In the genomic region with DNA sequence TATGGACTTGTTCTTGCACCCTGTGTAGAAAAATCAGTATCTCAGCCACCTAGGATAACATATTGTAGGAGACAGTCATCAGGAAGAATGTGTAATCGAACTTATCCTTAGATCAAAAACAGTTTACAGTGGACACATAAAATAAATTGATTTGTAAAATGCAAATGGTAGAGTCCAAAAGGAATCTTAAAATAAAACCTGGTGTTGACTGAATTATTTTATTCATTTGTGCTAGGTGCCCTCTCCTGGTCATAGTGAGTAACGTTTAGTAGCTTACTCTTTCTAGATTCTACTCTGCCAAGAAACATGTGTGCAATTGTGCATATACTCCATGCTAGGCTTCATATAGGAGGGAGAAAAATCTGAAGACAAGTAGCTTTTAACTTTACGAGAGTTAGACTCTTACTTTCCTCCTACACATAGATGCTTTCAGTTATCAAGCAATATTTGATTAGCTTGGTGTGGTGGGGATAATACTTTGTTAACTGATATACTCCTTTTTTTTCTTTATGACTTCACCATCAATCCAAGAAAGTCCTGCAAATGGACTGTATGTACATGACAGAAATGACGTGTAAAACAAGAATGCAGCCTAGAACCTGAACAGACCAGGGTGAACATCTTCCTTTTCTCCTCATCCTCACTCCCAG, we compare ENCODE assay signal across 9 cellular contexts. TPM values are rescaled to one million over a fixed set of nuclear protein-coding genes. Genes with fewer than 3 reads are reported as not detected.
A peak's percentile ranks its signal among the peaks of the same experiment; 100 is the strongest.
DNase-seq lines count a peak whose midpoint lies in the region; ATAC-seq and TF ChIP-seq lines count a peak whose summit lies in the region.
"Had no signal": no experiment of that assay in that cellular context is flagged by ENCODE, and none has a peak within 500 bp of the region (broad histone marks: within the 10 kb centered on the region; RNA-seq: fewer than 3 reads in every experiment).

No MANE protein-coding gene starts in this region.

- H3K4me3 ChIP-seq in HEK293 (ENCODE audit: low read depth, low read length), result no peak overlapping the region

- H3K27me3 Mint-ChIP-seq in MCF 10A (ENCODE audit: insufficient read depth, unreplicated experiment) (no peaks in the 10 kb centered on the region), mesothelial cell of epicardium (ENCODE audit: low read depth) (peaks cover 9% of the 10 kb centered on the region)

- H3K27ac ChIP-seq in HEK293 (ENCODE audit: extremely low read depth, low read depth, low read length), result no peak overlapping the region

- intact Hi-C loops in MCF 10A (cut with micrococcal nuclease), result loop anchor here (1.0 to 2.0 kb wide), 3 partner anchors 55 to 1285 kb away; no protein-coding TSS in a partner anchor

- TF ChIP-seq CTCF in HEK293 (tag by site-specific recombination; IDR thresholded peaks at IDR 0.05) (0 out of 2 replicates have a peak, but pooled peaks have one; percentile 10), MCF 10A (IDR thresholded peaks at IDR 0.05; ENCODE audit: unreplicated experiment) (peak; percentile 67), mesothelial cell of epicardium (IDR thresholded peaks at IDR 0.05; ENCODE audit: unreplicated experiment) (peak; percentile 56)

- H3K4me1 Mint-ChIP-seq in MCF 10A (ENCODE audit: insufficient read depth, unreplicated experiment), result peaks cover 19% of the 10 kb centered on the region
- no peaks in the 10 kb centered on the region for H3K4me1 Mint-ChIP-seq in mesothelial cell of epicardium
- H3K4me1 Mint-ChIP-seq: activated naive CD8-positive, alpha-beta T cell treated with anti-CD3 and anti-CD28 coated beads, Interleukin-2, amount 10 ng/mL, durations not matched to agents 7 days and 5 days had no signal

- no peak overlapping the region for H3K4me3 Mint-ChIP-seq in MCF 10A (ENCODE audit: unreplicated experiment)
- H3K4me3 Mint-ChIP-seq in mesothelial cell of epicardium, result no peak overlapping the region
- H3K4me3 Mint-ChIP-seq: activated naive CD8-positive, alpha-beta T cell treated with anti-CD3 and anti-CD28 coated beads, Interleukin-2, amount 10 ng/mL, durations not matched to agents 7 days and 5 days had no signal

- H3K36me3 Mint-ChIP-seq in MCF 10A (ENCODE audit: insufficient read depth, unreplicated experiment), result no peaks in the 10 kb centered on the region
- no peaks in the 10 kb centered on the region for H3K36me3 Mint-ChIP-seq in mesothelial cell of epicardium
- H3K36me3 Mint-ChIP-seq: activated naive CD8-positive, alpha-beta T cell treated with anti-CD3 and anti-CD28 coated beads, Interleukin-2, amount 10 ng/mL, durations not matched to agents 7 days and 5 days had no signal

- ATAC-seq in HG03045 (IDR thresholded peaks at IDR 0.05; ENCODE audit: unreplicated experiment), result no peak

- CTCF ChIA-PET in HEK293 (lab: Yijun Ruan, JAX) (interaction anchor here (0.6 to 2.1 kb wide), 21 partner anchors 9 to 1287 kb away, joined by 3 to 9 read pairs (median 5); a partner anchor contains a TSS), MCF 10A (lab: Yijun Ruan, JAX) (interaction anchor here (0.5 to 6.5 kb wide), 43 partner anchors 10 to 1697 kb away, joined by 3 to 129 read pairs (median 5); a partner anchor contains a TSS)

- H3K27ac Mint-ChIP-seq in MCF 10A (ENCODE audit: low read depth, unreplicated experiment), result peak overlapping the region; percentile 35
- H3K27ac Mint-ChIP-seq in mesothelial cell of epicardium, result no peak overlapping the region
- H3K27ac Mint-ChIP-seq: activated naive CD8-positive, alpha-beta T cell treated with anti-CD3 and anti-CD28 coated beads, Interleukin-2, amount 10 ng/mL, durations not matched to agents 7 days and 5 days had no signal

- H3K9me3 Mint-ChIP-seq in MCF 10A (ENCODE audit: unreplicated experiment) (no peaks in the 10 kb centered on the region), mesothelial cell of epicardium (no peaks in the 10 kb centered on the region)
- H3K9me3 Mint-ChIP-seq: activated naive CD8-positive, alpha-beta T cell treated with anti-CD3 and anti-CD28 coated beads, Interleukin-2, amount 10 ng/mL, durations not matched to agents 7 days and 5 days had no signal

- no peaks in the 10 kb centered on the region for H3K4me1 ChIP-seq in HEK293 (ENCODE audit: control insufficient read depth, insufficient read depth, low read length)

- H3K36me3 ChIP-seq in HEK293 (ENCODE audit: control insufficient read depth in 2 of 2, insufficient read depth in 1 of 2, low read length in 2 of 2), result no peaks in the 10 kb centered on the region

- DNase-seq in NCI-H1436 (lab: John Stamatoyannopoulos, UW), result peak; percentile 18
- no peak for DNase-seq in NCI-H1436 treated with DMSO at 0.1 percent for 48 hours (lab: John Stamatoyannopoulos, UW)
- peak; percentile 53 for DNase-seq in NCI-H2227 (lab: John Stamatoyannopoulos, UW; ENCODE audit: unreplicated experiment)
- DNase-seq in MCF 10A (ENCODE audit: unreplicated experiment), result peak; percentile 76
- no peak for DNase-seq in mesothelial cell of epicardium (ENCODE audit: low spot score in 2 of 2, unreplicated experiment in 2 of 2)
- DNase-seq in germinal center (ENCODE audit: low spot score), result no peak
- DNase-seq: activated naive CD8-positive, alpha-beta T cell treated with anti-CD3 and anti-CD28 coated beads, Interleukin-2, amount 10 ng/mL, durations not matched to agents 7 days and 5 days had no signal

- POLR2A ChIA-PET in HEK293 (lab: Yijun Ruan, JAX) (no interaction called here), MCF 10A (lab: Yijun Ruan, JAX) (interaction anchor here (0.6 to 4.0 kb wide), 14 partner anchors 8 to 139 kb away, joined by 3 to 32 read pairs (median 4); a partner anchor contains a TSS)

- H3K9me3 ChIP-seq in HEK293 (ENCODE audit: control insufficient read depth, insufficient read depth, low read depth, low read length), result no peaks in the 10 kb centered on the region

- BruUV-seq in MCF 10A (replicated peaks; lab: Mats Ljungman, UMichigan), result no TSS peak

TF ChIP-seq in HEK293, 187 proteins besides CTCF, POLR2A, EP300 and RAD21:
- no peak for TF ChIP-seq ZNF239 (tag by site-specific recombination; IDR thresholded peaks at IDR 0.05)
- peak; percentile 74 for TF ChIP-seq ZNF654 (tag by site-specific recombination; IDR thresholded peaks at IDR 0.05; ENCODE audit: low read depth)
- TF ChIP-seq, protein P1, sequence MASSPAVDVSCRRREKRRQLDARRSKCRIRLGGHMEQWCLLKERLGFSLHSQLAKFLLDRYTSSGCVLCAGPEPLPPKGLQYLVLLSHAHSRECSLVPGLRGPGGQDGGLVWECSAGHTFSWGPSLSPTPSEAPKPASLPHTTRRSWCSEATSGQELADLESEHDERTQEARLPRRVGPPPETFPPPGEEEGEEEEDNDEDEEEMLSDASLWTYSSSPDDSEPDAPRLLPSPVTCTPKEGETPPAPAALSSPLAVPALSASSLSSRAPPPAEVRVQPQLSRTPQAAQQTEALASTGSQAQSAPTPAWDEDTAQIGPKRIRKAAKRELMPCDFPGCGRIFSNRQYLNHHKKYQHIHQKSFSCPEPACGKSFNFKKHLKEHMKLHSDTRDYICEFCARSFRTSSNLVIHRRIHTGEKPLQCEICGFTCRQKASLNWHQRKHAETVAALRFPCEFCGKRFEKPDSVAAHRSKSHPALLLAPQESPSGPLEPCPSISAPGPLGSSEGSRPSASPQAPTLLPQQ (tag by site-specific recombination; IDR thresholded peaks at IDR 0.05), result no peak
- TF ChIP-seq MZF1 (tag by site-specific recombination; IDR thresholded peaks at IDR 0.05; ENCODE audit: borderline replicate concordance), result no peak
- TF ChIP-seq, protein P2, sequence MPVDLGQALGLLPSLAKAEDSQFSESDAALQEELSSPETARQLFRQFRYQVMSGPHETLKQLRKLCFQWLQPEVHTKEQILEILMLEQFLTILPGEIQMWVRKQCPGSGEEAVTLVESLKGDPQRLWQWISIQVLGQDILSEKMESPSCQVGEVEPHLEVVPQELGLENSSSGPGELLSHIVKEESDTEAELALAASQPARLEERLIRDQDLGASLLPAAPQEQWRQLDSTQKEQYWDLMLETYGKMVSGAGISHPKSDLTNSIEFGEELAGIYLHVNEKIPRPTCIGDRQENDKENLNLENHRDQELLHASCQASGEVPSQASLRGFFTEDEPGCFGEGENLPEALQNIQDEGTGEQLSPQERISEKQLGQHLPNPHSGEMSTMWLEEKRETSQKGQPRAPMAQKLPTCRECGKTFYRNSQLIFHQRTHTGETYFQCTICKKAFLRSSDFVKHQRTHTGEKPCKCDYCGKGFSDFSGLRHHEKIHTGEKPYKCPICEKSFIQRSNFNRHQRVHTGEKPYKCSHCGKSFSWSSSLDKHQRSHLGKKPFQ (tag by site-specific recombination; IDR thresholded peaks at IDR 0.05), result no peak
- TF ChIP-seq, protein P3, sequence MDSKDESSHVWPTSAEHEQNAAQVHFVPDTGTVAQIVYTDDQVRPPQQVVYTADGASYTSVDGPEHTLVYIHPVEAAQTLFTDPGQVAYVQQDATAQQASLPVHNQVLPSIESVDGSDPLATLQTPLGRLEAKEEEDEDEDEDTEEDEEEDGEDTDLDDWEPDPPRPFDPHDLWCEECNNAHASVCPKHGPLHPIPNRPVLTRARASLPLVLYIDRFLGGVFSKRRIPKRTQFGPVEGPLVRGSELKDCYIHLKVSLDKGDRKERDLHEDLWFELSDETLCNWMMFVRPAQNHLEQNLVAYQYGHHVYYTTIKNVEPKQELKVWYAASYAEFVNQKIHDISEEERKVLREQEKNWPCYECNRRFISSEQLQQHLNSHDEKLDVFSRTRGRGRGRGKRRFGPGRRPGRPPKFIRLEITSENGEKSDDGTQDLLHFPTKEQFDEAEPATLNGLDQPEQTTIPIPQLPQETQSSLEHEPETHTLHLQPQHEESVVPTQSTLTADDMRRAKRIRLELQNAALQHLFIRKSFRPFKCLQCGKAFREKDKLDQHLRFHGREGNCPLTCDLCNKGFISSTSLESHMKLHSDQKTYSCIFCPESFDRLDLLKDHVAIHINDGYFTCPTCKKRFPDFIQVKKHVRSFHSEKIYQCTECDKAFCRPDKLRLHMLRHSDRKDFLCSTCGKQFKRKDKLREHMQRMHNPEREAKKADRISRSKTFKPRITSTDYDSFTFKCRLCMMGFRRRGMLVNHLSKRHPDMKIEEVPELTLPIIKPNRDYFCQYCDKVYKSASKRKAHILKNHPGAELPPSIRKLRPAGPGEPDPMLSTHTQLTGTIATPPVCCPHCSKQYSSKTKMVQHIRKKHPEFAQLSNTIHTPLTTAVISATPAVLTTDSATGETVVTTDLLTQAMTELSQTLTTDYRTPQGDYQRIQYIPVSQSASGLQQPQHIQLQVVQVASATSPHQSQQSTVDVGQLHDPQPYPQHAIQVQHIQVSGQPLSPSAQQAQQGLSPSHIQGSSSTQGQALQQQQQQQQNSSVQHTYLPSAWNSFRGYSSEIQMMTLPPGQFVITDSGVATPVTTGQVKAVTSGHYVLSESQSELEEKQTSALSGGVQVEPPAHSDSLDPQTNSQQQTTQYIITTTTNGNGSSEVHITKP (tag by site-specific recombination; IDR thresholded peaks at IDR 0.05), result peak; percentile 86

RNA-seq across cellular contexts. Expression of a gene that starts 23.7 kb away (rescaled TPM):
- 7.1 and 10.7 TPM in 2 replicates for total RNA-seq in MCF 10A (2022)
- total RNA-seq in mesothelial cell of epicardium, result 16.3 to 17.4 TPM (median 16.9 TPM) in 3 replicates
- total RNA-seq: activated naive CD8-positive, alpha-beta T cell treated with anti-CD3 and anti-CD28 coated beads, Interleukin-2, amount 10 ng/mL, durations not matched to agents 7 days and 5 days had no signal

RNA-seq across cellular contexts. Expression of a gene that starts 27.6 kb away (rescaled TPM):
- total RNA-seq in MCF 10A (2022) (0.25 and 0.56 TPM in 2 replicates), mesothelial cell of epicardium (0.29 to 0.98 TPM (median 0.41 TPM) in 3 replicates)

Comparison
In these comparisons a context has a peak if more than half of its experiments do, and no peak if none do; other contexts are left out.
1. DNase-seq: peak in NCI-H1436 (single experiment), NCI-H2227 (single experiment) and MCF 10A (single experiment); none in NCI-H1436 treated with DMSO at 0.1 percent for 48 hours (single experiment), mesothelial cell of epicardium (0 of 2) and germinal center (single experiment).
2. CTCF ChIP-seq: peak in every context shown above with its lines; median percentile 67 in MCF 10A; 56 in mesothelial cell of epicardium; 10 in HEK293.